In genomic region chr14:67674480-67675218, GRCh38 we compare ENCODE assay signal across 8 cellular contexts. TPM values are rescaled to one million over a fixed set of nuclear protein-coding genes. Genes with fewer than 3 reads are reported as not detected.
DNase-seq lines count a peak whose midpoint lies in the region; ATAC-seq and TF ChIP-seq lines count a peak whose summit lies in the region.

Gene VTI1B (minus strand): TSS chr14:67674632. CDS start chr14:67674489, 143 bp downstream.

- peaks cover 0 to 19% (median 5%) of the 10 kb centered on the region in 4 donors for H3K4me1 ChIP-seq in right lobe of liver

- TF ChIP-seq CTCF in right lobe of liver (IDR thresholded peaks at IDR 0.05), result peak; percentile 3 to 25 (median 13)

- intact Hi-C loops in right lobe of liver (cut with DNase I), result no loop called here

- peak; percentile 65 for TF ChIP-seq POLR2A in right lobe of liver (IDR thresholded peaks at IDR 0.05)

- peak within 1 kb of the TSS; percentile 89 to 99 (median 98) for H3K4me3 ChIP-seq in right lobe of liver

- H3K9me3 ChIP-seq in right lobe of liver, result no peaks in the 10 kb centered on the region

- H3K27me3 ChIP-seq in right lobe of liver, result no peaks in the 10 kb centered on the region

- DNase-seq in CD1c-positive myeloid dendritic cell (ENCODE audit: extremely low spot score) (peak; percentile 86), NCI-H748 (lab: John Stamatoyannopoulos, UW; ENCODE audit: unreplicated experiment) (peak; percentile 84), dermis microvascular lymphatic vessel endothelial cell (ENCODE audit: low read depth in 2 of 2) (peak; percentile 41 to 80), right lobe of liver (peak; percentile 81 to 86 (median 86))
- peak; percentile 74 to 76 for DNase-seq in activated CD4-positive, alpha-beta T cell treated with anti-CD3 and anti-CD28 coated beads, Interleukin-2, amount 50 U/mL, for 48 hours
- peak; percentile 72 to 75 for DNase-seq in stimulated activated CD4-positive, alpha-beta T cell treated with anti-CD3 and anti-CD28 coated beads, Interleukin-4, amount 100 ng/mL, for 4 hours

- H3K27ac ChIP-seq in right lobe of liver, result peak within 1 kb of the TSS; percentile 97 to 100 (median 99)

- ATAC-seq in GM19395 (IDR thresholded peaks at IDR 0.05; ENCODE audit: unreplicated experiment) (peak; percentile 89), HG03521 (IDR thresholded peaks at IDR 0.05; ENCODE audit: unreplicated experiment) (peak; percentile 84), right lobe of liver (peak; percentile 92 to 95 (median 94))

- H3K36me3 ChIP-seq in right lobe of liver, result peaks cover 0 to 8% (median 0%) of the 10 kb centered on the region in 4 donors

- 0% methylated on average over 5 of the region's 87 CpGs for WGBS in right lobe of liver (ENCODE audit: insufficient coverage, low coverage, low lambda C conversion rate, missing lambda C conversion rate)

RNA-seq across cellular contexts. Expression of gene VTI1B, which starts in this region (rescaled TPM):
- total RNA-seq in dermis microvascular lymphatic vessel endothelial cell (36.2 and 51.2 TPM in 2 replicates), right lobe of liver (10 to 100 TPM; 44.2 to 70.1 (median 54.6) TPM)

Comparison
In these comparisons a context has a peak if more than half of its experiments do, and no peak if none do; other contexts are left out.
1. Peak in every context shown above with its lines: DNase-seq, ATAC-seq, H3K4me3 ChIP-seq and H3K27ac ChIP-seq.